ENCODE assay signal across 2 cellular contexts in the genomic region with DNA sequence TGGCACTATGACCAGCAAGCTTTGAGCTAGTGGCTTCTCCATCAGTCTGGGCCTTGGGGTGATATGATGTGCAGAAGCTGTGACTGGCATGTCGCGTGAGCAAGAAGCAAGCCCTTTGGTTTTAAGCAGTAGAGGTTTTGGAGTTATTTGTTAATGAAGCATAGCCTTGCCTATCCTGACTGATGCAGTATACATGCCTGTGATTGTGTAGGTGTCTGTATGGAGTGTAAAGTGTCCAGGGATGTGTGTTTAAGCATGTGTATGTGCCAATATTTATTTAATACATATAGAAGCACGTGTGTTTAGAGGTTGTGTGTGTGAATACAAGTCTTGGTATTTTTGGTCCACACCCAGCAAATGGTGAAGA.
TF ChIP-seq lines count a peak whose summit lies in the region.

No MANE protein-coding gene starts in this region.

TF ChIP-seq in IMR-90, 13 proteins besides CTCF, POLR2A, EP300 and RAD21:
- no peak for TF ChIP-seq MAFK (IDR thresholded peaks at IDR 0.05; ENCODE audit: low read depth, low read length)
- TF ChIP-seq, protein P1, sequence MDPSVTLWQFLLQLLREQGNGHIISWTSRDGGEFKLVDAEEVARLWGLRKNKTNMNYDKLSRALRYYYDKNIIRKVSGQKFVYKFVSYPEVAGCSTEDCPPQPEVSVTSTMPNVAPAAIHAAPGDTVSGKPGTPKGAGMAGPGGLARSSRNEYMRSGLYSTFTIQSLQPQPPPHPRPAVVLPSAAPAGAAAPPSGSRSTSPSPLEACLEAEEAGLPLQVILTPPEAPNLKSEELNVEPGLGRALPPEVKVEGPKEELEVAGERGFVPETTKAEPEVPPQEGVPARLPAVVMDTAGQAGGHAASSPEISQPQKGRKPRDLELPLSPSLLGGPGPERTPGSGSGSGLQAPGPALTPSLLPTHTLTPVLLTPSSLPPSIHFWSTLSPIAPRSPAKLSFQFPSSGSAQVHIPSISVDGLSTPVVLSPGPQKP (IDR thresholded peaks at IDR 0.05; ENCODE audit: borderline replicate concordance, low read depth, low read length) = no peak
- no peak for TF ChIP-seq NFE2L2 (IDR thresholded peaks at IDR 0.05; ENCODE audit: low read depth, low read length)

TF ChIP-seq in K562, 482 proteins besides CTCF, POLR2A, EP300 and RAD21:
- TF ChIP-seq ZNF12 (CRISPR knock-in tag; IDR thresholded peaks at IDR 0.05) (peak; percentile 99), L3MBTL2 (IDR thresholded peaks at IDR 0.05) (no peak), ATF1 (CRISPR knock-in tag; IDR thresholded peaks at IDR 0.05) (no peak), ATF1 (tag; IDR thresholded peaks at IDR 0.05) (0 out of 2 replicates have a peak, but pooled peaks have one; percentile 4), MCM2 (IDR thresholded peaks at IDR 0.05; ENCODE audit: low read depth) (no peak)
